In genomic region chr10:132460691-132461090, GRCh38 we compare ENCODE assay signal across 15 cellular contexts.
A peak's percentile ranks its signal among the peaks of the same experiment; 100 is the strongest.
DNase-seq lines count a peak whose midpoint lies in the region; ATAC-seq and TF ChIP-seq lines count a peak whose summit lies in the region.
"Had no signal": no experiment of that assay in that cellular context is flagged by ENCODE, and none has a peak within 500 bp of the region (broad histone marks: within the 10 kb centered on the region; RNA-seq: fewer than 3 reads in every experiment).

No MANE protein-coding gene starts in this region.

- H3K4me3 ChIP-seq in endodermal cell (ENCODE audit: low read length) (no peak overlapping the region), muscle layer of duodenum (ENCODE audit: low read depth in 1 of 2, low read length in 2 of 2) (no peak overlapping the region)

- H3K27ac Mint-ChIP-seq in endodermal cell = no peak overlapping the region
- H3K27ac Mint-ChIP-seq: HFFc6 had no signal

- no peak overlapping the region for H3K9ac ChIP-seq in endodermal cell (ENCODE audit: extremely low read depth, low read length, poor library complexity, severe bottlenecking)

- 92 to 96% methylated on average over 4 to 5 of the region's 5 CpGs for WGBS in endodermal cell (ENCODE audit: insufficient coverage in 1 of 2, insufficient read length in 1 of 2), 2 experiments

- no peaks in the 10 kb centered on the region for H3K36me3 ChIP-seq in endodermal cell (ENCODE audit: control insufficient read depth, insufficient read depth, low read length)
- no peaks in the 10 kb centered on the region for H3K36me3 ChIP-seq in muscle layer of duodenum (ENCODE audit: control insufficient read depth in 1 of 2, insufficient read depth in 2 of 2, low read length in 2 of 2)

- H3K4me3 Mint-ChIP-seq in endodermal cell = no peak overlapping the region
- H3K4me3 Mint-ChIP-seq: CD8-positive, alpha-beta memory T cell; HFFc6 had no signal

- H3K4me1 ChIP-seq in endodermal cell (ENCODE audit: control insufficient read depth, insufficient read depth, low read length) = no peaks in the 10 kb centered on the region
- peaks cover 0 to 34% of the 10 kb centered on the region in 2 donors for H3K4me1 ChIP-seq in muscle layer of duodenum (ENCODE audit: control insufficient read depth in 1 of 2, insufficient read depth in 2 of 2, low read length in 2 of 2)

- H3K4me1 Mint-ChIP-seq in endodermal cell = no peaks in the 10 kb centered on the region

- no peaks in the 10 kb centered on the region for H3K36me3 Mint-ChIP-seq in endodermal cell (ENCODE audit: low read depth)
- H3K36me3 Mint-ChIP-seq: CD8-positive, alpha-beta memory T cell had no signal

- H3K9me3 ChIP-seq in endodermal cell (ENCODE audit: control insufficient read depth, low read length) (no peaks in the 10 kb centered on the region), muscle layer of duodenum (ENCODE audit: control insufficient read depth in 1 of 2, low read length in 2 of 2) (no peaks in the 10 kb centered on the region)

- TF ChIP-seq CTCF in endodermal cell (conservative IDR thresholded peaks at IDR 0.05) = no peak

- ATAC-seq in GM18868 (IDR thresholded peaks at IDR 0.05; ENCODE audit: unreplicated experiment) = no peak
- ATAC-seq: PC-3 had no signal

- H3K27ac ChIP-seq in endodermal cell (ENCODE audit: low read depth, low read length) (no peak overlapping the region), muscle layer of duodenum (ENCODE audit: low read length) (peak overlapping the region; percentile 27)

- H3K27me3 Mint-ChIP-seq in endodermal cell (ENCODE audit: insufficient read depth) = peaks cover 4% of the 10 kb centered on the region

- H3K27me3 ChIP-seq in endodermal cell (ENCODE audit: control insufficient read depth, insufficient read depth, low read length, poor library complexity, severe bottlenecking) (no peaks in the 10 kb centered on the region), muscle layer of duodenum (ENCODE audit: low read depth, low read length) (no peaks in the 10 kb centered on the region)

- no peaks in the 10 kb centered on the region for H3K9me3 Mint-ChIP-seq in endodermal cell
- H3K9me3 Mint-ChIP-seq: CD8-positive, alpha-beta memory T cell; HFFc6 had no signal

- DNase-seq in stimulated activated CD4-positive, alpha-beta T cell treated with anti-CD3 and anti-CD28 coated beads, Interleukin-1b, Interleukin-23, amount 100 ng/mL, for 48 hours = peak; percentile 0
- no peak for DNase-seq in stimulated activated CD4-positive, alpha-beta T cell treated with anti-CD3 and anti-CD28 coated beads, Interleukin-2, amount 100 ng/mL, for 48 hours
- DNase-seq in endodermal cell (peak; percentile 41), NAMALWA (ENCODE audit: low spot score) (no peak), NCI-H748 treated with DMSO at 0.1 percent for 48 hours (lab: John Stamatoyannopoulos, UW) (no peak)
- DNase-seq: DND-41, GDM1, GOT3, HFFc6, NCI-H1436 treated with DMSO at 0.1 percent for 48 hours, NCI-H446, PC-3 had no signal

Comparison
In these comparisons a context has a peak if more than half of its experiments do, and no peak if none do; other contexts are left out.
1. DNase-seq: peak in stimulated activated CD4-positive, alpha-beta T cell treated with anti-CD3 and anti-CD28 coated beads, Interleukin-1b, Interleukin-23, amount 100 ng/mL, for 48 hours (single experiment) and endodermal cell (single experiment); none in stimulated activated CD4-positive, alpha-beta T cell treated with anti-CD3 and anti-CD28 coated beads, Interleukin-2, amount 100 ng/mL, for 48 hours (0 of 2), NAMALWA (single experiment) and NCI-H748 treated with DMSO at 0.1 percent for 48 hours (single experiment).